Comparison of ENCODE assay signal across 9 cellular contexts in genomic region chr12:123119808-123120207, GRCh38. TPM values are rescaled to one million over a fixed set of nuclear protein-coding genes. Genes with fewer than 3 reads are reported as not detected.
DNase-seq lines count a peak whose midpoint lies in the region; ATAC-seq and TF ChIP-seq lines count a peak whose summit lies in the region.
"Had no signal": no experiment of that assay in that cellular context is flagged by ENCODE, and none has a peak within 500 bp of the region (broad histone marks: within the 10 kb centered on the region; RNA-seq: fewer than 3 reads in every experiment).

No MANE protein-coding gene starts in this region.

- no peak for TF ChIP-seq POLR2A in upper lobe of left lung (IDR thresholded peaks at IDR 0.05)

- H3K27ac ChIP-seq in upper lobe of left lung = peak overlapping the region in 1 of 4 donors; percentile 4
- H3K27ac ChIP-seq: SK-N-MC had no signal

- H3K36me3 ChIP-seq in upper lobe of left lung = no peaks in the 10 kb centered on the region

- peaks cover 19 to 37% (median 27%) of the 10 kb centered on the region in 4 donors for H3K4me1 ChIP-seq in upper lobe of left lung

- H3K27me3 ChIP-seq in upper lobe of left lung = no peaks in the 10 kb centered on the region

- no peaks in the 10 kb centered on the region for H3K9me3 ChIP-seq in upper lobe of left lung

- no peak for TF ChIP-seq CTCF in upper lobe of left lung (IDR thresholded peaks at IDR 0.05)

- DNase-seq in activated CD8-positive, alpha-beta memory T cell treated with anti-CD3 and anti-CD28 coated beads, Interleukin-2, amount 50 U/mL, for 48 hours = peak; percentile 63
- peak; percentile 9 for DNase-seq in stimulated activated CD8-positive, alpha-beta memory T cell treated with anti-CD3 and anti-CD28 coated beads, Interleukin-4, amount 100 ng/mL, for 24 hours (ENCODE audit: low read depth)
- DNase-seq in upper lobe of left lung (no peak), Kasumi-1 (lab: John Stamatoyannopoulos, UW) (no peak), hepatic stellate cell (ENCODE audit: low spot score) (no peak), HuH-7 (ENCODE audit: low spot score) (no peak)

- 81 to 90% methylated on average over 7 of the region's 7 CpGs for WGBS in upper lobe of left lung, 2 donors

- no peak overlapping the region for H3K4me3 ChIP-seq in upper lobe of left lung
- H3K4me3 ChIP-seq: SK-N-MC had no signal

- TF ChIP-seq EP300 in upper lobe of left lung (IDR thresholded peaks at IDR 0.05) = no peak

- ATAC-seq in GM19351 (IDR thresholded peaks at IDR 0.05; ENCODE audit: unreplicated experiment) (peak; percentile 92), HG03175 (IDR thresholded peaks at IDR 0.05; ENCODE audit: unreplicated experiment) (peak; percentile 79), upper lobe of left lung (ENCODE audit: low FRiP score in 2 of 2) (no peak)

RNA-seq across cellular contexts. Expression of gene PITPNM2, which starts 31.1 kb away (rescaled TPM):
- total RNA-seq in upper lobe of left lung = 10 to 100 TPM; 17.5 to 56.6 (median 29.4) TPM

Comparison
In these comparisons a context has a peak if more than half of its experiments do, and no peak if none do; other contexts are left out.
1. ATAC-seq: peak in GM19351 (single experiment) and HG03175 (single experiment); none in upper lobe of left lung (0 of 2).
2. DNase-seq: peak in activated CD8-positive, alpha-beta memory T cell treated with anti-CD3 and anti-CD28 coated beads, Interleukin-2, amount 50 U/mL, for 48 hours (single experiment) and stimulated activated CD8-positive, alpha-beta memory T cell treated with anti-CD3 and anti-CD28 coated beads, Interleukin-4, amount 100 ng/mL, for 24 hours (single experiment); none in upper lobe of left lung (0 of 2), Kasumi-1 (0 of 2), hepatic stellate cell (single experiment) and HuH-7 (single experiment).